In the genomic region with DNA sequence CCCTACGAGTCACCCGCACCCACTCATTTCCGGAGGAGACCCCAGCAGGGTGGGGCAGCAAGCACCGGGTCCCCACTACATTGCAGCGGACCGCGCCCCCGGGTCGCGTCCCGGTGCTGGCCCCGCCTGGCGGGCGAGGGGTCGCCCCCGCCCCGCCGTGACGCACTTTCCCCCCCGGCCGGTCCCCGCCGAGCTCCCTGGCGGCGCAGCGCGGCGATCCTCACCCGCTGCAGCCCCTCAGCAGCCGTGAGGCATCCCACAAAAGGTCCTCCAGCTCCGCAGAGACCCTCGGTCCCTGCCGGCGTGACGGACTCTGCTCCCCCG, we compare ENCODE assay signal across 8 cellular contexts.
DNase-seq lines count a peak whose midpoint lies in the region; ATAC-seq and TF ChIP-seq lines count a peak whose summit lies in the region.

No MANE protein-coding gene starts in this region.

- H3K27ac ChIP-seq in CD4-positive, CD25-positive, alpha-beta regulatory T cell (ENCODE audit: insufficient read depth, low read length, poor library complexity, severe bottlenecking) = no peak overlapping the region

- no peak overlapping the region for H3K4me3 ChIP-seq in CD4-positive, CD25-positive, alpha-beta regulatory T cell (ENCODE audit: low read depth, low read length)

- no peak for DNase-seq in CD4-positive, CD25-positive, alpha-beta regulatory T cell
- DNase-seq in activated T-helper 1 cell treated with anti-CD3 and anti-CD28 coated beads, Interleukin-12 subunit alpha, Interleukin-12 subunit beta, Interleukin-2, Interleukin-4 antibody, amounts not matched to agents 30 ng/mL and 10 ng/mL and 1 ng/mL, durations not matched to agents 14 hours and 24 hours and 36 hours (ENCODE audit: low spot score) = no peak
- DNase-seq in Right ventricle myocardium superior = no peak
- peak; percentile 52 for DNase-seq in progenitor cell of endocrine pancreas (ENCODE audit: low spot score, unreplicated experiment)
- DNase-seq in NCI-H1694 (lab: John Stamatoyannopoulos, UW) = no peak
- DNase-seq in NCI-H446 treated with DMSO at 0.1 percent for 48 hours (lab: John Stamatoyannopoulos, UW) = no peak

- H3K4me1 ChIP-seq in CD4-positive, CD25-positive, alpha-beta regulatory T cell (ENCODE audit: control insufficient read depth, insufficient read depth, low read length, poor library complexity, severe bottlenecking) = peaks cover 23% of the 10 kb centered on the region

- no peaks in the 10 kb centered on the region for H3K36me3 ChIP-seq in CD4-positive, CD25-positive, alpha-beta regulatory T cell (ENCODE audit: control insufficient read depth, insufficient read depth, low read length)

- no peaks in the 10 kb centered on the region for H3K36me3 Mint-ChIP-seq in CD4-positive, CD25-positive, alpha-beta regulatory T cell
- H3K36me3 Mint-ChIP-seq in activated T-helper 1 cell treated with anti-CD3 and anti-CD28 coated beads, Interleukin-12 subunit alpha, Interleukin-12 subunit beta, Interleukin-2, Interleukin-4 antibody, amounts not matched to agents 30 ng/mL and 10 ng/mL and 1 ng/mL, durations not matched to agents 14 hours and 24 hours and 36 hours (ENCODE audit: low read depth) = peaks cover 2% of the 10 kb centered on the region
- peaks cover under 1% of the 10 kb centered on the region for H3K36me3 Mint-ChIP-seq in progenitor cell of endocrine pancreas (ENCODE audit: insufficient read depth)

- peak overlapping the region in 2 of 4 donors; percentile 84 to 85 for H3K4me3 Mint-ChIP-seq in CD4-positive, CD25-positive, alpha-beta regulatory T cell
- H3K4me3 Mint-ChIP-seq in activated T-helper 1 cell treated with anti-CD3 and anti-CD28 coated beads, Interleukin-12 subunit alpha, Interleukin-12 subunit beta, Interleukin-2, Interleukin-4 antibody, amounts not matched to agents 30 ng/mL and 10 ng/mL and 1 ng/mL, durations not matched to agents 14 hours and 24 hours and 36 hours = peak overlapping the region; percentile 78
- H3K4me3 Mint-ChIP-seq in progenitor cell of endocrine pancreas (ENCODE audit: low read depth) = peak overlapping the region; percentile 74

- H3K27me3 Mint-ChIP-seq in CD4-positive, CD25-positive, alpha-beta regulatory T cell = peaks cover 85% of the 10 kb centered on the region
- peaks cover 70% of the 10 kb centered on the region for H3K27me3 Mint-ChIP-seq in activated T-helper 1 cell treated with anti-CD3 and anti-CD28 coated beads, Interleukin-12 subunit alpha, Interleukin-12 subunit beta, Interleukin-2, Interleukin-4 antibody, amounts not matched to agents 30 ng/mL and 10 ng/mL and 1 ng/mL, durations not matched to agents 14 hours and 24 hours and 36 hours (ENCODE audit: insufficient read depth)
- H3K27me3 Mint-ChIP-seq in progenitor cell of endocrine pancreas = no peaks in the 10 kb centered on the region

- H3K4me1 Mint-ChIP-seq in CD4-positive, CD25-positive, alpha-beta regulatory T cell = peaks cover 0 to 17% (median 13%) of the 10 kb centered on the region in 4 donors
- H3K4me1 Mint-ChIP-seq in activated T-helper 1 cell treated with anti-CD3 and anti-CD28 coated beads, Interleukin-12 subunit alpha, Interleukin-12 subunit beta, Interleukin-2, Interleukin-4 antibody, amounts not matched to agents 30 ng/mL and 10 ng/mL and 1 ng/mL, durations not matched to agents 14 hours and 24 hours and 36 hours (ENCODE audit: low read depth) = peaks cover 10% of the 10 kb centered on the region
- H3K4me1 Mint-ChIP-seq in progenitor cell of endocrine pancreas (ENCODE audit: low read depth) = peaks cover 50% of the 10 kb centered on the region

- ATAC-seq in CD4-positive, CD25-positive, alpha-beta regulatory T cell (ENCODE audit: low read depth in 2 of 2) = peak; percentile 22 to 26
- ATAC-seq in GM19467 (IDR thresholded peaks at IDR 0.05; ENCODE audit: unreplicated experiment) (peak; percentile 26), HG03469 (IDR thresholded peaks at IDR 0.05; ENCODE audit: unreplicated experiment) (peak; percentile 12), Right ventricle myocardium superior (ENCODE audit: poor library complexity) (peak; percentile 50)

- H3K9me3 ChIP-seq in CD4-positive, CD25-positive, alpha-beta regulatory T cell (ENCODE audit: control insufficient read depth in 2 of 2, low read length in 2 of 2) = no peaks in the 10 kb centered on the region

- no peak for TF ChIP-seq CTCF in progenitor cell of endocrine pancreas (IDR thresholded peaks at IDR 0.05; ENCODE audit: unreplicated experiment)

- intact Hi-C loops in activated T-helper 1 cell treated with anti-CD3 and anti-CD28 coated beads, Interleukin-12 subunit alpha, Interleukin-12 subunit beta, Interleukin-2, Interleukin-4 antibody, amounts not matched to agents 30 ng/mL and 10 ng/mL and 1 ng/mL, durations not matched to agents 14 hours and 24 hours and 36 hours (cut with micrococcal nuclease) = loop anchor here (5.0 kb wide), 2 partner anchors 341 to 854 kb away; a partner anchor contains a TSS
- intact Hi-C loops in Right ventricle myocardium superior (cut with DNase I) = loop anchor here (5.0 to 10.0 kb wide), 3 partner anchors 84 to 851 kb away; no protein-coding TSS in a partner anchor

- H3K9me3 Mint-ChIP-seq in CD4-positive, CD25-positive, alpha-beta regulatory T cell = peaks cover 0 to 1% (median 0%) of the 10 kb centered on the region in 7 donors
- H3K9me3 Mint-ChIP-seq in activated T-helper 1 cell treated with anti-CD3 and anti-CD28 coated beads, Interleukin-12 subunit alpha, Interleukin-12 subunit beta, Interleukin-2, Interleukin-4 antibody, amounts not matched to agents 30 ng/mL and 10 ng/mL and 1 ng/mL, durations not matched to agents 14 hours and 24 hours and 36 hours = no peaks in the 10 kb centered on the region
- H3K9me3 Mint-ChIP-seq in progenitor cell of endocrine pancreas (ENCODE audit: low read depth) = no peaks in the 10 kb centered on the region

- H3K27ac Mint-ChIP-seq in CD4-positive, CD25-positive, alpha-beta regulatory T cell = no peak overlapping the region
- H3K27ac Mint-ChIP-seq in activated T-helper 1 cell treated with anti-CD3 and anti-CD28 coated beads, Interleukin-12 subunit alpha, Interleukin-12 subunit beta, Interleukin-2, Interleukin-4 antibody, amounts not matched to agents 30 ng/mL and 10 ng/mL and 1 ng/mL, durations not matched to agents 14 hours and 24 hours and 36 hours = no peak overlapping the region
- peak overlapping the region; percentile 98 for H3K27ac Mint-ChIP-seq in progenitor cell of endocrine pancreas

- peaks cover 55% of the 10 kb centered on the region for H3K27me3 ChIP-seq in CD4-positive, CD25-positive, alpha-beta regulatory T cell (ENCODE audit: control insufficient read depth, insufficient read depth, low read length)
